In the genomic region with DNA sequence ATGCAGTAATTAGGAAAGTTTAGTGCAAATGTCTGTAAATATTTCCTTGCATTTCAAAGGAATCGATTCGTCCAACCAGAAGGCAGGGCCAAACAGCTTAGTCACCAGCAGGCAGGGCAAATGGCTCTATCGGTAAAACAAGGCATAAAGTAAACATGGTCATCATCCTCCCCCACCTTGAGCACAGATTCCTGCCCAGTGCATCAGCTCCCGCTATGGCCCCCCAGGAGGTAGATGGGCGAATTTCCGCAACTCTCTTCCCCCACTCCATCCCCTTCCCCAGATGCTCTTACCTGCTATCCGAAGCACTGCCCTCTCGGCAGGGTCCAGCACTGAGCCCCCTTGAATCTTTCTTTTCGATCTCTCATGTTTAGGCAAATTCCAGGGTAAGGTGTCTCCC, we compare ENCODE assay signal across 1 cellular context.
TF ChIP-seq lines count a peak whose summit lies in the region.

No MANE protein-coding gene starts in this region.

TF ChIP-seq in HepG2, 621 proteins besides CTCF, POLR2A, EP300 and RAD21 (continued from another document):
- TF ChIP-seq, protein P1, sequence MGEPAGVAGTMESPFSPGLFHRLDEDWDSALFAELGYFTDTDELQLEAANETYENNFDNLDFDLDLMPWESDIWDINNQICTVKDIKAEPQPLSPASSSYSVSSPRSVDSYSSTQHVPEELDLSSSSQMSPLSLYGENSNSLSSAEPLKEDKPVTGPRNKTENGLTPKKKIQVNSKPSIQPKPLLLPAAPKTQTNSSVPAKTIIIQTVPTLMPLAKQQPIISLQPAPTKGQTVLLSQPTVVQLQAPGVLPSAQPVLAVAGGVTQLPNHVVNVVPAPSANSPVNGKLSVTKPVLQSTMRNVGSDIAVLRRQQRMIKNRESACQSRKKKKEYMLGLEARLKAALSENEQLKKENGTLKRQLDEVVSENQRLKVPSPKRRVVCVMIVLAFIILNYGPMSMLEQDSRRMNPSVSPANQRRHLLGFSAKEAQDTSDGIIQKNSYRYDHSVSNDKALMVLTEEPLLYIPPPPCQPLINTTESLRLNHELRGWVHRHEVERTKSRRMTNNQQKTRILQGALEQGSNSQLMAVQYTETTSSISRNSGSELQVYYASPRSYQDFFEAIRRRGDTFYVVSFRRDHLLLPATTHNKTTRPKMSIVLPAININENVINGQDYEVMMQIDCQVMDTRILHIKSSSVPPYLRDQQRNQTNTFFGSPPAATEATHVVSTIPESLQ (CRISPR knock-in tag; conservative IDR thresholded peaks at IDR 0.05), result no peak
- TF ChIP-seq, protein P2, sequence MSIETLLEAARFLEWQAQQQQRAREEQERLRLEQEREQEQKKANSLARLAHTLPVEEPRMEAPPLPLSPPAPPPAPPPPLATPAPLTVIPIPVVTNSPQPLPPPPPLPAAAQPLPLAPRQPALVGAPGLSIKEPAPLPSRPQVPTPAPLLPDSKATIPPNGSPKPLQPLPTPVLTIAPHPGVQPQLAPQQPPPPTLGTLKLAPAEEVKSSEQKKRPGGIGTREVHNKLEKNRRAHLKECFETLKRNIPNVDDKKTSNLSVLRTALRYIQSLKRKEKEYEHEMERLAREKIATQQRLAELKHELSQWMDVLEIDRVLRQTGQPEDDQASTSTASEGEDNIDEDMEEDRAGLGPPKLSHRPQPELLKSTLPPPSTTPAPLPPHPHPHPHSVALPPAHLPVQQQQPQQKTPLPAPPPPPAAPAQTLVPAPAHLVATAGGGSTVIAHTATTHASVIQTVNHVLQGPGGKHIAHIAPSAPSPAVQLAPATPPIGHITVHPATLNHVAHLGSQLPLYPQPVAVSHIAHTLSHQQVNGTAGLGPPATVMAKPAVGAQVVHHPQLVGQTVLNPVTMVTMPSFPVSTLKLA (IDR thresholded peaks at IDR 0.05), result no peak
